In the genomic region with DNA sequence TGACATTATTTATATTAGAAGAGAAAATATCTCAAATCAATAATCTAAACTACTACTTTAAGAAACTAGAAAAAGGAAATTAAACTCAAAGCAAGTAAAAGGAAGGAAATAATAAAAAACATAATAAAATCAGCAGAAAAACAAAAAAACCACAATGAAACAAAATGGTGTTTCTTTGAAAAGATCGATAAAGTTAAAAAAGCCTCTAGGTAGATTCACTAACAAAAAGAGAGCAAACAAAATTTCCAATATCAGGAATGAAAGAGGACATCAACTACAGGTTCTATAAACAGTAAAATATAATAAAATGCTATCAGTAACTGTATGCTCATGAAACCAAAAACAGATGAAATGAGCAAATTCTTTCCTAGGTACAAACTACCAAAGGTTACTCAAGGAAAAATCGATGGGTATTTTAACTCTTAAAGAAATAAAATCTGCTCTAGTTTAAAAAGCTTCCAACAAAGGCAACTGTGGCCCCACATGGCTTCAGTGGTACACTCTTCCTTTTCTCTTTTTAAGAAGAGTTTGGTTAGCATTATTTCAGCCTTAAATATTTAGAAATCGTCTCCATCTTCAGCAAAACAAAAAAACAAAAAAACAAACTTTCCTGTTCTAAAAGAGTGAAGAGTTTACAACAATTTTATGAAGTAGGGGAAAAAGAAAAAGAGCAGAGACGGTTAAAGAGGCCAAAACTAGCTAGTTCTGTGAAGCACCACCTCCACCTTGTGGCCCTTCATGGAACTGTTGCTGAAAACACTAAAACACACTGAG, we compare ENCODE assay signal across 8 cellular contexts.
DNase-seq lines count a peak whose midpoint lies in the region; ATAC-seq and TF ChIP-seq lines count a peak whose summit lies in the region.

No MANE protein-coding gene starts in this region.

- H3K27ac ChIP-seq in DOHH2 (ENCODE audit: low read depth, low read length) (peak overlapping the region; percentile 47), cardiac muscle cell (no peak overlapping the region)

- H3K79me2 ChIP-seq in DOHH2 (ENCODE audit: control insufficient read depth, low read length), result peaks cover 8% of the 10 kb centered on the region

- H4K20me1 ChIP-seq in DOHH2 (ENCODE audit: control insufficient read depth, insufficient read depth, low read depth, low read length), result no peaks in the 10 kb centered on the region

- peak overlapping the region; percentile 6; the same call in 1 of the 2 replicates for H3K4me3 ChIP-seq in DOHH2 (ENCODE audit: low read length)
- H3K4me3 ChIP-seq in cardiac muscle cell, result no peak overlapping the region

- H3K36me3 ChIP-seq in DOHH2 (ENCODE audit: control insufficient read depth, low read length), result peaks cover 23% of the 10 kb centered on the region
- no peaks in the 10 kb centered on the region for H3K36me3 ChIP-seq in cardiac muscle cell

- H3F3A ChIP-seq in DOHH2 (ENCODE audit: control insufficient read depth, insufficient read depth), result peaks cover 41% of the 10 kb centered on the region

- no peak for ATAC-seq in GM19455 (IDR thresholded peaks at IDR 0.05; ENCODE audit: unreplicated experiment)
- no peak for ATAC-seq in HG03571 (IDR thresholded peaks at IDR 0.05; ENCODE audit: unreplicated experiment)

- H3K36me3 Mint-ChIP-seq in activated naive CD4-positive, alpha-beta T cell treated with anti-CD3 and anti-CD28 coated beads, Interleukin-2, amount 50 U/mL, for 24 hours, result peaks cover 5% of the 10 kb centered on the region

- no peak overlapping the region for H3K4me3 Mint-ChIP-seq in activated naive CD4-positive, alpha-beta T cell treated with anti-CD3 and anti-CD28 coated beads, Interleukin-2, amount 50 U/mL, for 24 hours

- peak overlapping the region; percentile 46 for H3K27ac Mint-ChIP-seq in activated naive CD4-positive, alpha-beta T cell treated with anti-CD3 and anti-CD28 coated beads, Interleukin-2, amount 50 U/mL, for 24 hours

- peak overlapping the region; percentile 50 for H3K4me2 ChIP-seq in DOHH2 (ENCODE audit: low read length)

- TF ChIP-seq CTCF in DOHH2 (IDR thresholded peaks at IDR 0.05; ENCODE audit: low read depth, low read length, poor library complexity, severe bottlenecking), result peak; percentile 87
- peak; percentile 89 for TF ChIP-seq CTCF in LNCAP (IDR thresholded peaks at IDR 0.05)
- TF ChIP-seq CTCF in cardiac muscle cell (IDR thresholded peaks at IDR 0.05; ENCODE audit: low read depth, low read length), result peak; percentile 91

- peaks cover 34% of the 10 kb centered on the region for H3K4me1 Mint-ChIP-seq in activated naive CD4-positive, alpha-beta T cell treated with anti-CD3 and anti-CD28 coated beads, Interleukin-2, amount 50 U/mL, for 24 hours

- H3K27me3 ChIP-seq in DOHH2 (ENCODE audit: control insufficient read depth, low read length), result no peaks in the 10 kb centered on the region
- no peaks in the 10 kb centered on the region for H3K27me3 ChIP-seq in cardiac muscle cell

- no peaks in the 10 kb centered on the region for H3K9me2 ChIP-seq in DOHH2 (replicated peaks; ENCODE audit: control insufficient read depth, low read length)

- H3K4me1 ChIP-seq in DOHH2 (ENCODE audit: control insufficient read depth, low read length) (peaks cover 54% of the 10 kb centered on the region), cardiac muscle cell (ENCODE audit: low read depth) (peaks cover 34% of the 10 kb centered on the region)

- DNase-seq in SKM-1 treated with dmso at 0.1 percent for 144 hours (lab: John Stamatoyannopoulos, UW; ENCODE audit: unreplicated experiment) (peak; percentile 58), cardiac muscle cell (ENCODE audit: low read depth in 1 of 2, low spot score in 1 of 2) (peak; percentile 73), renal cortical epithelial cell (ENCODE audit: low read depth) (peak; percentile 60)

- H3K9me3 Mint-ChIP-seq in activated naive CD4-positive, alpha-beta T cell treated with anti-CD3 and anti-CD28 coated beads, Interleukin-2, amount 50 U/mL, for 24 hours, result no peaks in the 10 kb centered on the region

- no peaks in the 10 kb centered on the region for H3K27me3 Mint-ChIP-seq in activated naive CD4-positive, alpha-beta T cell treated with anti-CD3 and anti-CD28 coated beads, Interleukin-2, amount 50 U/mL, for 24 hours

- H3K9me3 ChIP-seq in DOHH2 (ENCODE audit: control insufficient read depth, insufficient read depth, low read length) (no peaks in the 10 kb centered on the region), cardiac muscle cell (ENCODE audit: low read depth) (no peaks in the 10 kb centered on the region)
